Comparison of ENCODE assay signal across 9 cellular contexts in the genomic region with DNA sequence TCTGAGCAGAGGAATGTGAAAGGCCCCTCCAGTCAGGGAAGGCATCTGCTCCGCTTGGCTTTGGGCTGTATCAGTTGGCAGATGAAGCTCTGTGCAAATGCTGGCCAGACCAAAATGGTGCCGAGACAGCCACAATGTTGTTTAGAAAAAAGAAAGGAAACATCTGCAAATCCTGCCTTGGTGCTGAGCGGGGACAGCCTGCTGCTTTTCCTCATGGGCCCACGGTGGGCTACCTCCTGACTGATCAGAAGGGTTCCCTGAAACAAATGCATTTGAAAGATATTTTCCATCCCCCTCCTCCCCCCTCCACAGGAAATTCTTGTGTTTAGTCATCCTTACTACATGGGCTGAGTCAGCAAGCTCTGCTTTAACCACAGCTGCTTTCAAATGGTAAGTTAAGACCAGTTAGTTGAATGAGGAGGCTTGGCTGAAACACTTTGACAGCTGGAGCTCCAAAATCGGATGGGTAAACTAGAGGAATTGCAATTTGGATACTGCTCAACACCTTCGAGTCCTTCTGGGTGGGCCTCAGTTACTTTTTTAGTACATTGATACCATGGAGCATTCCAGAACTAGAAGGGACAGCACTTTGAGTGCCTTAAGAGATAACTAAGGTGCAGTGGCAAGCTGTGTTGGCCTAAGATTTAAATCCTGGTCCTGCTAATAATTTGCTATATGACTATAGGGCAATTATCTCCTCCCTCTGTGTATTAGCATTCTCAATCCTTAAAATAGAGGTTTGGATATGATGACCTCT. TPM values are rescaled to one million over a fixed set of nuclear protein-coding genes. Genes with fewer than 3 reads are reported as not detected.
DNase-seq lines count a peak whose midpoint lies in the region; ATAC-seq, FAIRE-seq and TF ChIP-seq lines count a peak whose summit lies in the region.
"Had no signal": no experiment of that assay in that cellular context is flagged by ENCODE, and none has a peak within 500 bp of the region (broad histone marks: within the 10 kb centered on the region; RNA-seq: fewer than 3 reads in every experiment).

No MANE protein-coding gene starts in this region.

- TF ChIP-seq CTCF in MM.1S (IDR thresholded peaks at IDR 0.05; ENCODE audit: low read length) (no peak), mammary epithelial cell (conservative IDR thresholded peaks at IDR 0.05 in 1 of 2, IDR thresholded peaks at IDR 0.05 in 1 of 2; ENCODE audit: extremely low read depth in 1 of 2, insufficient read depth in 1 of 2, low read depth in 1 of 2, low read length in 2 of 2) (no peak), HepG2 (CRISPR knock-in tag; IDR thresholded peaks at IDR 0.05) (no peak)

- TF ChIP-seq EP300 in HepG2 (IDR thresholded peaks at IDR 0.05; ENCODE audit: low read depth in 2 of 2, low read length in 2 of 2) = no peak
- no peak for TF ChIP-seq EP300 in HepG2 (CRISPR knock-in tag; IDR thresholded peaks at IDR 0.05; ENCODE audit: borderline replicate concordance)

- 45% methylated on average over 6 of the region's 6 CpGs for WGBS in mammary epithelial cell (ENCODE audit: low coverage, missing lambda C conversion rate)
- WGBS in aorta, 2 donors = 35 to 38% methylated on average over 6 of the region's 6 CpGs
- 47% methylated on average over 4 of the region's 6 CpGs for WGBS in HepG2 (ENCODE audit: low lambda C conversion rate)

- in situ Hi-C loops in mammary epithelial cell (cut with MboI; ENCODE audit: low sequenced_read_pairs in 2 of 2) (no loop called here), HepG2 (cut with HindIII; ENCODE audit: extremely low pct_ligation_motif_present, low pct_unique_long_range_greater_than_20kb) (no loop called here)

- DNase-seq in activated CD4-positive, CD25-positive, alpha-beta regulatory T cell treated with anti-CD3 and anti-CD28 coated beads, Interleukin-2, amount 50 U/mL, for 72 hours = no peak
- DNase-seq in H7 (peak; percentile 67), MM.1S (peak; percentile 93), mammary epithelial cell (peak; percentile 77), renal cortical epithelial cell (ENCODE audit: low read depth) (peak; percentile 90), aorta (no peak), HepG2 (ENCODE audit: low spot score) (no peak)
- DNase-seq: activated naive CD8-positive, alpha-beta T cell treated with anti-CD3 and anti-CD28 coated beads, Interleukin-2, amount 10 ng/mL, durations not matched to agents 7 days and 5 days had no signal

- TF ChIP-seq RAD21 in HepG2 (CRISPR knock-in tag; IDR thresholded peaks at IDR 0.05) = no peak

- dilution Hi-C loops in mammary epithelial cell (cut with HindIII; ENCODE audit: low sequenced_read_pairs) = no loop called here

- peak overlapping the region; percentile 46 for H3K4me2 ChIP-seq in MM.1S (ENCODE audit: low read depth, low read length)
- H3K4me2 ChIP-seq in mammary epithelial cell (ENCODE audit: insufficient read depth, low read depth, low read length) = peak overlapping the region; percentile 61
- no peak overlapping the region for H3K4me2 ChIP-seq in HepG2 (ENCODE audit: low read depth, low read length)

- H4K20me1 ChIP-seq in MM.1S (ENCODE audit: insufficient read depth, low read length) = no peaks in the 10 kb centered on the region
- H4K20me1 ChIP-seq in mammary epithelial cell (ENCODE audit: insufficient read depth, low read length) = no peaks in the 10 kb centered on the region
- no peaks in the 10 kb centered on the region for H4K20me1 ChIP-seq in HepG2 (ENCODE audit: insufficient read depth, low read length)

- H3K4me3 ChIP-seq in H7 (ENCODE audit: insufficient read depth, low read depth, low read length) = no peak overlapping the region
- peak overlapping the region; percentile 18; the same call in 1 of the 2 replicates for H3K4me3 ChIP-seq in MM.1S (ENCODE audit: low read length)
- H3K4me3 ChIP-seq in mammary epithelial cell (replicated peaks in 1 of 3; ENCODE audit: insufficient read depth in 1 of 3, low read depth in 2 of 3, low read length in 3 of 3) = no peak overlapping the region
- H3K4me3 ChIP-seq in aorta (ENCODE audit: low read length in 2 of 2) = no peak overlapping the region
- H3K4me3 ChIP-seq in HepG2 (replicated peaks in 1 of 3; ENCODE audit: insufficient read depth in 1 of 3, low read depth in 2 of 3, low read length in 3 of 3) = no peak overlapping the region

- H3K9ac ChIP-seq in MM.1S (ENCODE audit: low read length) (peak overlapping the region; percentile 9; the same call in 1 of the 2 replicates), mammary epithelial cell (ENCODE audit: insufficient read depth, low read length) (no peak overlapping the region), HepG2 (ENCODE audit: insufficient read depth, low read depth, low read length) (no peak overlapping the region)

- POLR2A ChIA-PET in HepG2 (lab: Yijun Ruan, JAX) = no interaction called here

- H3K9me3 ChIP-seq in MM.1S (replicated peaks; ENCODE audit: insufficient read depth, low read length) (no peaks in the 10 kb centered on the region), mammary epithelial cell (replicated peaks; ENCODE audit: insufficient read depth, low read length) (no peaks in the 10 kb centered on the region), aorta (ENCODE audit: control insufficient read depth, low read length) (no peaks in the 10 kb centered on the region), HepG2 (ENCODE audit: low read length) (no peaks in the 10 kb centered on the region)

- H3K36me3 ChIP-seq in H7 (replicated peaks; ENCODE audit: control insufficient read depth, insufficient read depth, low read length) = no peaks in the 10 kb centered on the region
- H3K36me3 ChIP-seq in MM.1S (replicated peaks; ENCODE audit: insufficient read depth, low read length) = no peaks in the 10 kb centered on the region
- H3K36me3 ChIP-seq in mammary epithelial cell (ENCODE audit: insufficient read depth, low read length) = no peaks in the 10 kb centered on the region
- no peaks in the 10 kb centered on the region for H3K36me3 ChIP-seq in aorta (ENCODE audit: control insufficient read depth in 1 of 2, insufficient read depth in 2 of 2, low read length in 1 of 2)
- H3K36me3 ChIP-seq in HepG2 (replicated peaks in 1 of 2; ENCODE audit: control insufficient read depth in 1 of 2, insufficient read depth in 2 of 2, low read length in 2 of 2) = no peaks in the 10 kb centered on the region

- FAIRE-seq in HepG2 (lab: Jason Lieb, UNC) = no peak

- H2AFZ ChIP-seq in MM.1S (ENCODE audit: low read length) = peak overlapping the region; percentile 48
- no peak overlapping the region for H2AFZ ChIP-seq in mammary epithelial cell (ENCODE audit: low read depth, low read length)
- H2AFZ ChIP-seq in HepG2 (ENCODE audit: low read length) = no peak overlapping the region

- CTCF ChIA-PET in mammary epithelial cell (lab: Charles Lee; ENCODE audit: low non-redundant PET) = no interaction called here
- CTCF ChIA-PET in HepG2 (lab: Yijun Ruan, JAX; ENCODE audit: low intra/inter-chr PET ratio, low total read pairs) = no interaction called here

- H3K79me2 ChIP-seq in MM.1S (ENCODE audit: low read length) (no peaks in the 10 kb centered on the region), mammary epithelial cell (ENCODE audit: insufficient read depth, low read length) (no peaks in the 10 kb centered on the region), HepG2 (ENCODE audit: insufficient read depth, low read length) (no peaks in the 10 kb centered on the region)

- TF ChIP-seq POLR2A in HepG2 (IDR thresholded peaks at IDR 0.05; ENCODE audit: insufficient read depth in 1 of 2, low read depth in 2 of 2, low read length in 2 of 2) = no peak

- H3K4me1 ChIP-seq in MM.1S (ENCODE audit: low read length) (peaks cover 22% of the 10 kb centered on the region), mammary epithelial cell (ENCODE audit: insufficient read depth, low read length) (peaks cover 25% of the 10 kb centered on the region), aorta (ENCODE audit: control insufficient read depth in 1 of 2, insufficient read depth in 2 of 2, low read length in 2 of 2) (peaks cover 3 to 6% of the 10 kb centered on the region in 2 donors), HepG2 (ENCODE audit: insufficient read depth, low read length) (no peaks in the 10 kb centered on the region)

- peak; percentile 71 to 76 for ATAC-seq in activated CD4-positive, CD25-positive, alpha-beta regulatory T cell treated with anti-CD3 and anti-CD28 coated beads, Interleukin-2, amount 50 U/mL, for 24 hours
- ATAC-seq in aorta (ENCODE audit: low FRiP score) (no peak), HepG2 (no peak)

- intact Hi-C loops in mammary epithelial cell (cut with micrococcal nuclease) (loop anchor here (2.0 kb wide), 1 partner anchor 17 kb away; no protein-coding TSS in a partner anchor), aorta (cut with DNase I) (no loop called here), HepG2 (cut with micrococcal nuclease; ENCODE audit: unreplicated experiment) (no loop called here)

- H3K9me2 ChIP-seq in MM.1S (replicated peaks; ENCODE audit: insufficient read depth, low read length) = no peaks in the 10 kb centered on the region

- H3F3A ChIP-seq in MM.1S (ENCODE audit: insufficient read depth, low read length) = peaks cover 11% of the 10 kb centered on the region; the same call in 1 of the 2 replicates

- H3K27ac ChIP-seq in MM.1S (ENCODE audit: low read length) = peak overlapping the region; percentile 73
- H3K27ac ChIP-seq in mammary epithelial cell (ENCODE audit: insufficient read depth, low read depth, low read length) = peak overlapping the region; percentile 58
- no peak overlapping the region for H3K27ac ChIP-seq in aorta (ENCODE audit: low read depth in 1 of 2, low read length in 2 of 2)
- no peak overlapping the region for H3K27ac ChIP-seq in HepG2 (ENCODE audit: extremely low read length, insufficient read depth, low read length)

- H3K27me3 ChIP-seq in H7 (ENCODE audit: control insufficient read depth, insufficient read depth, low read length) (no peaks in the 10 kb centered on the region), MM.1S (replicated peaks; ENCODE audit: insufficient read depth, low read length) (no peaks in the 10 kb centered on the region), mammary epithelial cell (ENCODE audit: insufficient read depth, low read length) (no peaks in the 10 kb centered on the region), aorta (ENCODE audit: control insufficient read depth in 1 of 2, insufficient read depth in 2 of 2, low read length in 1 of 2) (no peaks in the 10 kb centered on the region), HepG2 (ENCODE audit: control insufficient read depth in 1 of 2, insufficient read depth in 2 of 2, low read length in 2 of 2) (no peaks in the 10 kb centered on the region)

- BruUV-seq in mammary epithelial cell (replicated peaks; lab: Mats Ljungman, UMichigan) (no TSS peak), HepG2 (replicated peaks; lab: Mats Ljungman, UMichigan) (no TSS peak)

RNA-seq across cellular contexts. Expression of a gene that starts 36.0 kb away (rescaled TPM):
- total RNA-seq in H7 (2014; rRNA removed; shearing (Covaris generic)) = 0.76 and 1.4 TPM in 2 replicates
- under 1 TPM; 0.42 to 0.50 TPM for total RNA-seq in mammary epithelial cell
- 1.0 TPM for polyA plus RNA-seq in mammary epithelial cell
- polyA minus RNA-seq in mammary epithelial cell = not detected
- not detected in 2 replicates for total RNA-seq in renal cortical epithelial cell
- total RNA-seq in aorta = not detected
- under 1 TPM in 1 of 2 donors, not detected in 1; 0.10 TPM for polyA plus RNA-seq in aorta
- total RNA-seq in HepG2 (2016; rRNA removed; fragmentation: Illumina TruSeq; extraction: Trizol) = 0.40 and 0.69 TPM in 2 replicates
- total RNA-seq in HepG2 (2016; cell fraction: cytosol; rRNA removed; fragmentation: Illumina TruSeq; extraction: Trizol; ENCODE audit: low read depth) = not detected in 2 replicates
- 0.48 TPM in 1 of 2 replicates, not detected in the other for total RNA-seq in HepG2 (2016; cell fraction: insoluble cytoplasmic fraction; rRNA removed; fragmentation: Illumina TruSeq; extraction: Trizol)
- not detected in 2 replicates for total RNA-seq in HepG2 (2016; cell fraction: membrane; rRNA removed; fragmentation: Illumina TruSeq; extraction: Trizol)
- 0.44 and 0.87 TPM in 2 replicates for total RNA-seq in HepG2 (2016; cell fraction: nucleus; rRNA removed; fragmentation: Illumina TruSeq; extraction: Trizol)
- polyA plus RNA-seq in HepG2 (2011; rRNA removed) = 2.7 and 3.2 TPM in 2 replicates
- 1.9 and 2.8 TPM in 2 replicates for polyA plus RNA-seq in HepG2 (2011; cell fraction: cytosol; rRNA removed)
- 0.55 and 1.2 TPM in 2 replicates for polyA plus RNA-seq in HepG2 (2011; cell fraction: nucleus; rRNA removed)
- polyA plus RNA-seq in HepG2 (2012) = 1.3 and 2.7 TPM in 2 replicates
- polyA plus RNA-seq in HepG2 (2016; cell fraction: cytosol; fragmentation: Illumina TruSeq; extraction: Trizol; ENCODE audit: low read depth) = not detected in 2 replicates
- 0.22 and 0.28 TPM in 2 replicates for polyA plus RNA-seq in HepG2 (2016; cell fraction: insoluble cytoplasmic fraction; fragmentation: Illumina TruSeq; extraction: Trizol; ENCODE audit: low read depth)
- not detected in 2 replicates for polyA plus RNA-seq in HepG2 (2016; cell fraction: membrane; fragmentation: Illumina TruSeq; extraction: Trizol; ENCODE audit: low read depth)
- 0.97 TPM in 1 of 2 replicates, not detected in the other for polyA plus RNA-seq in HepG2 (2016; cell fraction: nucleus; fragmentation: Illumina TruSeq; extraction: Trizol; ENCODE audit: insufficient read depth, low read depth)
- 2.1 and 2.4 TPM in 2 replicates for polyA minus RNA-seq in HepG2 (2011; rRNA and poly(A)+ RNA removed; ENCODE audit: low replicate concordance)
- 0.89 TPM in 1 of 2 replicates, not detected in the other for polyA minus RNA-seq in HepG2 (2011; cell fraction: cytosol; rRNA and poly(A)+ RNA removed)
- not detected in 2 replicates for polyA minus RNA-seq in HepG2 (2011; cell fraction: nucleus; rRNA and poly(A)+ RNA removed)
- total RNA-seq: activated naive CD8-positive, alpha-beta T cell treated with anti-CD3 and anti-CD28 coated beads, Interleukin-2, amount 10 ng/mL, durations not matched to agents 7 days and 5 days had no signal

Comparison
In these comparisons a context has a peak if more than half of its experiments do, and no peak if none do; other contexts are left out.
1. ATAC-seq: peak in activated CD4-positive, CD25-positive, alpha-beta regulatory T cell treated with anti-CD3 and anti-CD28 coated beads, Interleukin-2, amount 50 U/mL, for 24 hours (2 of 2); none in aorta (single experiment) and HepG2 (single experiment).
2. DNase-seq: peak in H7 (single experiment), MM.1S (single experiment), mammary epithelial cell (single experiment) and renal cortical epithelial cell (single experiment); none in activated CD4-positive, CD25-positive, alpha-beta regulatory T cell treated with anti-CD3 and anti-CD28 coated beads, Interleukin-2, amount 50 U/mL, for 72 hours (single experiment), aorta (0 of 2) and HepG2 (single experiment).
3. H3K27ac ChIP-seq: peak in MM.1S (single experiment) and mammary epithelial cell (single experiment); none in aorta (0 of 2) and HepG2 (single experiment).